In the genomic region with DNA sequence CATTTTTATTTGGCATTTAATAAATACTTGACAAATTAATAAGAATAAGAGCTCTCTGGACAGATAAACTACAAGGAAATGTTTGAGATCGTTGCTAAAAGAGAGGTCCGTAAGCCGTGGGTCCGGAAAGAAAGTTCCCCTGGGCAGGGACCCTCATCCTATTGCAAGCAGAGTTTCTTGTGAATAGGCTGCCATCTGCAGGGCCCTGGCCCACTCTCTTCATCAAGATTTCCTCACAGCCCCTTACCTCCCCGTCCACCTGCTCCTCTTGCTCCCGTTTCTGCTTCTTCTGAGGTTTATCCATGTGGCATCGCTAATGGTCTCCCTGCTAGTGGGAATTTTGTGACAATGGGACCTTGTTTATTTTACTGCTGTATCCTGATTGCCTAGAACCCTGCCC, we compare ENCODE assay signal across 26 cellular contexts. TPM values are rescaled to one million over a fixed set of nuclear protein-coding genes. Genes with fewer than 3 reads are reported as not detected.
"Had no signal": no experiment of that assay in that cellular context is flagged by ENCODE, and none has a peak within 500 bp of the region (broad histone marks: within the 10 kb centered on the region; RNA-seq: fewer than 3 reads in every experiment).

No MANE protein-coding gene starts in this region.

- DNase-seq: activated CD4-positive, alpha-beta T cell treated with anti-CD3 and anti-CD28 coated beads, Interleukin-2, amount 10 ng/mL, durations not matched to agents 24 days and 14 days; activated CD8-positive, alpha-beta T cell treated with anti-CD3 and anti-CD28 coated beads for 36 hours; activated gamma-delta T cell treated with Interleukin-2 at 50 U/mL for 16 hours; anterior cingulate cortex; body of pancreas; foreskin fibroblast; immature natural killer cell; midbrain; natural killer cell; ovary; psoas muscle; stimulated activated CD4-positive, alpha-beta T cell treated with anti-CD3 and anti-CD28 coated beads, Interleukin-4, amount 100 ng/mL, for 24 hours; stimulated activated naive CD4-positive, alpha-beta T cell treated with Interleukin-2 at 50 U/mL for 16 hours had no signal

- H3K27me3 ChIP-seq: body of pancreas, ovary, right atrium auricular region, vagina had no signal

- H3K36me3 ChIP-seq: cardiac muscle cell, ovary, right atrium auricular region, thoracic aorta, vagina had no signal

- H3K27ac ChIP-seq: body of pancreas, cardiac muscle cell, ovary, psoas muscle, right atrium auricular region, thoracic aorta, vagina had no signal

- H3K36me3 Mint-ChIP-seq: activated naive CD4-positive, alpha-beta T cell treated with anti-CD3 and anti-CD28 coated beads, Interleukin-2, amount 50 U/mL, for 24 hours; immature natural killer cell; natural killer cell; type B pancreatic cell had no signal

- H3K4me1 Mint-ChIP-seq: activated CD4-positive, alpha-beta T cell treated with anti-CD3 and anti-CD28 coated beads, Interleukin-2, amount 10 ng/mL, durations not matched to agents 24 days and 14 days; activated naive CD4-positive, alpha-beta T cell treated with anti-CD3 and anti-CD28 coated beads, Interleukin-2, amount 50 U/mL, for 24 hours; immature natural killer cell; natural killer cell had no signal

- H3K4me1 ChIP-seq: body of pancreas, psoas muscle, right atrium auricular region, vagina had no signal

- H3K27ac Mint-ChIP-seq: activated CD4-positive, alpha-beta T cell treated with anti-CD3 and anti-CD28 coated beads, Interleukin-2, amount 10 ng/mL, durations not matched to agents 24 days and 14 days; activated CD8-positive, alpha-beta T cell treated with anti-CD3 and anti-CD28 coated beads for 36 hours; activated naive CD4-positive, alpha-beta T cell treated with anti-CD3 and anti-CD28 coated beads, Interleukin-2, amount 50 U/mL, for 24 hours; immature natural killer cell; natural killer cell; type B pancreatic cell had no signal

- FAIRE-seq: endometrium had no signal

- H3K9me3 ChIP-seq: body of pancreas, ovary, psoas muscle, right atrium auricular region, thoracic aorta, vagina had no signal

- H3K4me3 ChIP-seq: body of pancreas, cardiac muscle cell, ovary, psoas muscle, right atrium auricular region, thoracic aorta, vagina had no signal

- H3K9me3 Mint-ChIP-seq: activated CD4-positive, alpha-beta T cell treated with anti-CD3 and anti-CD28 coated beads, Interleukin-2, amount 10 ng/mL, durations not matched to agents 24 days and 14 days; activated CD8-positive, alpha-beta T cell treated with anti-CD3 and anti-CD28 coated beads for 36 hours; activated naive CD4-positive, alpha-beta T cell treated with anti-CD3 and anti-CD28 coated beads, Interleukin-2, amount 50 U/mL, for 24 hours; immature natural killer cell; natural killer cell; type B pancreatic cell had no signal

- H3K4me3 Mint-ChIP-seq: activated CD4-positive, alpha-beta T cell treated with anti-CD3 and anti-CD28 coated beads, Interleukin-2, amount 10 ng/mL, durations not matched to agents 24 days and 14 days; activated CD8-positive, alpha-beta T cell treated with anti-CD3 and anti-CD28 coated beads for 36 hours; activated naive CD4-positive, alpha-beta T cell treated with anti-CD3 and anti-CD28 coated beads, Interleukin-2, amount 50 U/mL, for 24 hours; immature natural killer cell; natural killer cell; type B pancreatic cell had no signal

RNA-seq across cellular contexts. Expression of gene MC5R, which starts 30.1 kb away (rescaled TPM):
- total RNA-seq: activated CD4-positive, alpha-beta T cell treated with anti-CD3 and anti-CD28 coated beads, Interleukin-2, amount 10 ng/mL, durations not matched to agents 24 days and 14 days; activated CD8-positive, alpha-beta T cell treated with anti-CD3 and anti-CD28 coated beads for 36 hours; body of pancreas; cardiac muscle cell; epithelial cell of proximal tubule; fibroblast of lung; glomerular endothelial cell; kidney epithelial cell; left lobe of liver; lung microvascular endothelial cell; natural killer cell; ovary; psoas muscle; right atrium auricular region; thoracic aorta had no signal
- polyA plus RNA-seq: cardiac muscle cell, fibroblast of lung, immature natural killer cell, ovary, psoas muscle had no signal
